ENCODE assay signal across 39 cellular contexts in genomic region chr3:11269007-11269406, GRCh38.
"Had no signal": no experiment of that assay in that cellular context is flagged by ENCODE, and none has a peak within 500 bp of the region (broad histone marks: within the 10 kb centered on the region; RNA-seq: fewer than 3 reads in every experiment).

No MANE protein-coding gene starts in this region.

- H3K27ac ChIP-seq: adrenal gland, ascending aorta, body of pancreas, brain microvascular endothelial cell, breast epithelium, cardiac muscle cell had no signal

- H3K4me3 ChIP-seq: adrenal gland, ascending aorta, body of pancreas, breast epithelium, cardiac muscle cell had no signal

- H3K36me3 Mint-ChIP-seq: activated naive CD4-positive, alpha-beta T cell treated with anti-CD3 and anti-CD28 coated beads, Interleukin-2, amount 50 U/mL, for 24 hours; activated naive CD8-positive, alpha-beta T cell; brain had no signal

- H3K9me3 ChIP-seq: adrenal gland, ascending aorta, body of pancreas, breast epithelium had no signal

- H3K27ac Mint-ChIP-seq: activated naive CD4-positive, alpha-beta T cell treated with anti-CD3 and anti-CD28 coated beads for 36 hours; activated naive CD4-positive, alpha-beta T cell treated with anti-CD3 and anti-CD28 coated beads, Interleukin-2, amount 10 ng/mL, durations not matched to agents 7 days and 5 days; activated naive CD4-positive, alpha-beta T cell treated with anti-CD3 and anti-CD28 coated beads, Interleukin-2, amount 50 U/mL, for 24 hours; activated naive CD4-positive, alpha-beta T cell treated with anti-CD3 and anti-CD28 coated beads, Interleukin-2, amount 50 U/mL, for 72 hours; activated naive CD8-positive, alpha-beta T cell; activated naive CD8-positive, alpha-beta T cell treated with anti-CD3 and anti-CD28 coated beads for 36 hours; activated naive CD8-positive, alpha-beta T cell treated with anti-CD3 and anti-CD28 coated beads, Interleukin-2, amount 10 ng/mL, durations not matched to agents 7 days and 5 days; activated naive CD8-positive, alpha-beta T cell treated with anti-CD3 and anti-CD28 coated beads, Interleukin-2, amount 50 U/mL, for 24 hours; activated T-cell treated with anti-CD3 and anti-CD28 coated beads, Interleukin-2, amount 50 U/mL, for 24 hours; activated T-cell treated with anti-CD3 and anti-CD28 coated beads, Interleukin-2, amount 50 U/mL, for 72 hours; activated T-helper 1 cell treated with anti-CD3 and anti-CD28 coated beads, Interleukin-12 subunit alpha, Interleukin-12 subunit beta, Interleukin-2, Interleukin-4 antibody, amounts not matched to agents 30 ng/mL and 10 ng/mL and 1 ng/mL, durations not matched to agents 14 hours and 24 hours and 36 hours; activated T-helper 17 cell treated with anti-CD3 and anti-CD28 coated beads, Interleukin-2, amount 50 U/mL, for 72 hours; activated T-helper 2 cell treated with anti-CD3 and anti-CD28 coated beads, Interferon-gamma antibody, Interleukin-2, Interleukin-4, amounts not matched to agents 10 μg/mL and 5 μg/mL and 100 μg/mL, durations not matched to agents 14 hours and 24 hours and 36 hours; brain had no signal

- H3K27me3 Mint-ChIP-seq: activated naive CD4-positive, alpha-beta T cell treated with anti-CD3 and anti-CD28 coated beads, Interleukin-2, amount 50 U/mL, for 24 hours had no signal

- DNase-seq: activated effector memory CD4-positive, alpha-beta T cell treated with anti-CD3 and anti-CD28 coated beads, Interleukin-2, amount 50 U/mL, for 16 hours; activated effector memory CD4-positive, alpha-beta T cell treated with Interleukin-2 at 50 U/mL for 16 hours; activated gamma-delta T cell; activated gamma-delta T cell treated with Interleukin-2 at 50 U/mL for 16 hours; activated naive CD4-positive, alpha-beta T cell; activated naive CD4-positive, alpha-beta T cell treated with anti-CD3 and anti-CD28 coated beads for 36 hours; activated naive CD4-positive, alpha-beta T cell treated with anti-CD3 and anti-CD28 coated beads, Interleukin-2, amount 10 ng/mL, durations not matched to agents 7 days and 5 days; activated naive CD4-positive, alpha-beta T cell treated with anti-CD3 and anti-CD28 coated beads, Interleukin-2, amount 50 U/mL, for 16 hours; activated naive CD4-positive, alpha-beta T cell treated with Interleukin-2 at 50 U/mL for 16 hours; activated naive CD8-positive, alpha-beta T cell treated with anti-CD3 and anti-CD28 coated beads for 36 hours; activated naive CD8-positive, alpha-beta T cell treated with anti-CD3 and anti-CD28 coated beads, Interleukin-2, amount 10 ng/mL, durations not matched to agents 7 days and 5 days; activated naive CD8-positive, alpha-beta T cell treated with anti-CD3 and anti-CD28 coated beads, Interleukin-2, amount 50 U/mL, for 24 hours; activated T-cell treated with anti-CD3 and anti-CD28 coated beads, Interleukin-2, amount 50 U/mL, for 24 hours; activated T-cell treated with anti-CD3 and anti-CD28 coated beads, Interleukin-2, amount 50 U/mL, for 4 hours; activated T-cell treated with anti-CD3 and anti-CD28 coated beads, Interleukin-2, amount 50 U/mL, for 48 hours; activated T-cell treated with anti-CD3 and anti-CD28 coated beads, Interleukin-2, amount 50 U/mL, for 72 hours; amniotic stem cell; amygdala; anterior cingulate cortex; aorta; body of pancreas; brain microvascular endothelial cell; caudate nucleus; central memory CD4-positive, alpha-beta T cell; cerebellar nuclear complex had no signal

- ATAC-seq: activated naive CD4-positive, alpha-beta T cell treated with anti-CD3 and anti-CD28 coated beads, Interleukin-2, amount 50 U/mL, for 72 hours; activated naive CD8-positive, alpha-beta T cell treated with anti-CD3 and anti-CD28 coated beads, Interleukin-2, amount 50 U/mL, for 24 hours; activated T-cell treated with anti-CD3 and anti-CD28 coated beads, Interleukin-2, amount 50 U/mL, for 4 hours; activated T-cell treated with anti-CD3 and anti-CD28 coated beads, Interleukin-2, amount 50 U/mL, for 72 hours; activated T-helper 17 cell treated with anti-CD3 and anti-CD28 coated beads, Interleukin-2, amount 50 U/mL, for 72 hours; body of pancreas had no signal

- H3K4me3 Mint-ChIP-seq: activated naive CD4-positive, alpha-beta T cell treated with anti-CD3 and anti-CD28 coated beads for 36 hours; activated naive CD4-positive, alpha-beta T cell treated with anti-CD3 and anti-CD28 coated beads, Interleukin-2, amount 10 ng/mL, durations not matched to agents 7 days and 5 days; activated naive CD4-positive, alpha-beta T cell treated with anti-CD3 and anti-CD28 coated beads, Interleukin-2, amount 50 U/mL, for 24 hours; activated naive CD8-positive, alpha-beta T cell; activated naive CD8-positive, alpha-beta T cell treated with anti-CD3 and anti-CD28 coated beads for 36 hours; activated naive CD8-positive, alpha-beta T cell treated with anti-CD3 and anti-CD28 coated beads, Interleukin-2, amount 10 ng/mL, durations not matched to agents 7 days and 5 days; activated naive CD8-positive, alpha-beta T cell treated with anti-CD3 and anti-CD28 coated beads, Interleukin-2, amount 50 U/mL, for 24 hours; activated T-cell treated with anti-CD3 and anti-CD28 coated beads, Interleukin-2, amount 50 U/mL, for 24 hours; activated T-cell treated with anti-CD3 and anti-CD28 coated beads, Interleukin-2, amount 50 U/mL, for 4 hours; activated T-cell treated with anti-CD3 and anti-CD28 coated beads, Interleukin-2, amount 50 U/mL, for 72 hours; activated T-helper 1 cell treated with anti-CD3 and anti-CD28 coated beads, Interleukin-12 subunit alpha, Interleukin-12 subunit beta, Interleukin-2, Interleukin-4 antibody, amounts not matched to agents 30 ng/mL and 10 ng/mL and 1 ng/mL, durations not matched to agents 14 hours and 24 hours and 36 hours; activated T-helper 17 cell treated with anti-CD3 and anti-CD28 coated beads, Interleukin-2, amount 50 U/mL, for 72 hours; brain; central memory CD8-positive, alpha-beta T cell had no signal

- FAIRE-seq: astrocyte, bronchial epithelial cell had no signal

- H3K27me3 ChIP-seq: adrenal gland, ascending aorta, body of pancreas, brain microvascular endothelial cell, breast epithelium had no signal

- H3K9me3 Mint-ChIP-seq: activated naive CD4-positive, alpha-beta T cell treated with anti-CD3 and anti-CD28 coated beads for 36 hours; activated naive CD4-positive, alpha-beta T cell treated with anti-CD3 and anti-CD28 coated beads, Interleukin-2, amount 10 ng/mL, durations not matched to agents 7 days and 5 days; activated naive CD4-positive, alpha-beta T cell treated with anti-CD3 and anti-CD28 coated beads, Interleukin-2, amount 50 U/mL, for 24 hours; activated naive CD4-positive, alpha-beta T cell treated with anti-CD3 and anti-CD28 coated beads, Interleukin-2, amount 50 U/mL, for 72 hours; activated naive CD8-positive, alpha-beta T cell treated with anti-CD3 and anti-CD28 coated beads for 36 hours; activated naive CD8-positive, alpha-beta T cell treated with anti-CD3 and anti-CD28 coated beads, Interleukin-2, amount 10 ng/mL, durations not matched to agents 7 days and 5 days; activated naive CD8-positive, alpha-beta T cell treated with anti-CD3 and anti-CD28 coated beads, Interleukin-2, amount 50 U/mL, for 24 hours; activated T-cell treated with anti-CD3 and anti-CD28 coated beads, Interleukin-2, amount 50 U/mL, for 24 hours; activated T-cell treated with anti-CD3 and anti-CD28 coated beads, Interleukin-2, amount 50 U/mL, for 4 hours; activated T-cell treated with anti-CD3 and anti-CD28 coated beads, Interleukin-2, amount 50 U/mL, for 72 hours; activated T-helper 1 cell treated with anti-CD3 and anti-CD28 coated beads, Interleukin-12 subunit alpha, Interleukin-12 subunit beta, Interleukin-2, Interleukin-4 antibody, amounts not matched to agents 30 ng/mL and 10 ng/mL and 1 ng/mL, durations not matched to agents 14 hours and 24 hours and 36 hours; activated T-helper 17 cell treated with anti-CD3 and anti-CD28 coated beads, Interleukin-2, amount 50 U/mL, for 72 hours; activated T-helper 2 cell treated with anti-CD3 and anti-CD28 coated beads, Interferon-gamma antibody, Interleukin-2, Interleukin-4, amounts not matched to agents 10 μg/mL and 5 μg/mL and 100 μg/mL, durations not matched to agents 14 hours and 24 hours and 36 hours; central memory CD8-positive, alpha-beta T cell had no signal

- H3K36me3 ChIP-seq: adrenal gland, ascending aorta, brain microvascular endothelial cell, breast epithelium, cardiac muscle cell had no signal
